In genomic region chr3:47476644-47477199, GRCh38 we compare ENCODE assay signal across 1 cellular context.
TF ChIP-seq lines count a peak whose summit lies in the region.

No MANE protein-coding gene starts in this region.

TF ChIP-seq in IMR-90, 13 proteins besides CTCF, POLR2A, EP300 and RAD21:
- TF ChIP-seq BHLHE40 (IDR thresholded peaks at IDR 0.05; ENCODE audit: low read depth, low read length) (no peak), FOS (IDR thresholded peaks at IDR 0.05; ENCODE audit: low read depth, low read length) (no peak), NFE2L2 (IDR thresholded peaks at IDR 0.05; ENCODE audit: low read depth, low read length) (no peak), SMC3 (IDR thresholded peaks at IDR 0.05; ENCODE audit: low read depth, low read length) (no peak), CEBPB (IDR thresholded peaks at IDR 0.05; ENCODE audit: low read depth, low read length) (no peak), USF2 (IDR thresholded peaks at IDR 0.05; ENCODE audit: low read depth, low read length) (no peak), MXI1 (IDR thresholded peaks at IDR 0.05; ENCODE audit: borderline replicate concordance, low read depth, low read length) (no peak)
- TF ChIP-seq, protein P1, sequence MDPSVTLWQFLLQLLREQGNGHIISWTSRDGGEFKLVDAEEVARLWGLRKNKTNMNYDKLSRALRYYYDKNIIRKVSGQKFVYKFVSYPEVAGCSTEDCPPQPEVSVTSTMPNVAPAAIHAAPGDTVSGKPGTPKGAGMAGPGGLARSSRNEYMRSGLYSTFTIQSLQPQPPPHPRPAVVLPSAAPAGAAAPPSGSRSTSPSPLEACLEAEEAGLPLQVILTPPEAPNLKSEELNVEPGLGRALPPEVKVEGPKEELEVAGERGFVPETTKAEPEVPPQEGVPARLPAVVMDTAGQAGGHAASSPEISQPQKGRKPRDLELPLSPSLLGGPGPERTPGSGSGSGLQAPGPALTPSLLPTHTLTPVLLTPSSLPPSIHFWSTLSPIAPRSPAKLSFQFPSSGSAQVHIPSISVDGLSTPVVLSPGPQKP (IDR thresholded peaks at IDR 0.05; ENCODE audit: borderline replicate concordance, low read depth, low read length) = no peak
